In genomic region chr11:73931039-73931645, GRCh38 we compare ENCODE assay signal across 8 cellular contexts. TPM values are rescaled to one million over a fixed set of nuclear protein-coding genes. Genes with fewer than 3 reads are reported as not detected.
A peak's percentile ranks its signal among the peaks of the same experiment; 100 is the strongest.
DNase-seq lines count a peak whose midpoint lies in the region; ATAC-seq and TF ChIP-seq lines count a peak whose summit lies in the region.

No MANE protein-coding gene starts in this region.

- peak; percentile 75 for DNase-seq in AG08395 (ENCODE audit: low spot score)
- peak; percentile 39 for DNase-seq in GM10266 (ENCODE audit: extremely low spot score)
- peak; percentile 49 for DNase-seq in NCI-H187 treated with DMSO at 0.1 percent for 48 hours (lab: John Stamatoyannopoulos, UW)
- no peak for DNase-seq in right cardiac atrium
- DNase-seq in smooth muscle cell (lab: John Stamatoyannopoulos, UW; ENCODE audit: unreplicated experiment), result no peak
- DNase-seq in ureter (ENCODE audit: low spot score), result no peak

- H3K27ac ChIP-seq in VCaP (no peak overlapping the region), right cardiac atrium (ENCODE audit: low read length) (no peak overlapping the region), smooth muscle cell (ENCODE audit: low read depth) (no peak overlapping the region)

- no peaks in the 10 kb centered on the region for H3K4me1 ChIP-seq in right cardiac atrium (ENCODE audit: control insufficient read depth, insufficient read depth, low read length)
- H3K4me1 ChIP-seq in smooth muscle cell (ENCODE audit: low read depth), result no peaks in the 10 kb centered on the region

- peak; percentile 36 to 43 for ATAC-seq in right cardiac atrium
- no peak for ATAC-seq in HG02623 (IDR thresholded peaks at IDR 0.05; ENCODE audit: unreplicated experiment)

- H4K20me1 ChIP-seq in smooth muscle cell (ENCODE audit: low read depth), result no peaks in the 10 kb centered on the region

- WGBS in right cardiac atrium, result 62% methylated on average over 7 of the region's 7 CpGs
- 72% methylated on average over 7 of the region's 7 CpGs for WGBS in smooth muscle cell (ENCODE audit: low lambda C conversion rate)

- no peak overlapping the region for H3K4me2 ChIP-seq in smooth muscle cell

- TF ChIP-seq CTCF in GM10266 (IDR thresholded peaks at IDR 0.05; ENCODE audit: control insufficient read depth, insufficient read depth, low read depth, missing control alignments) (peak; percentile 42), VCaP (conservative IDR thresholded peaks at IDR 0.05) (peak; percentile 68), smooth muscle cell (IDR thresholded peaks at IDR 0.05; ENCODE audit: borderline replicate concordance, insufficient read depth, poor library complexity, severe bottlenecking) (peak; percentile 28)

- peaks cover 3% of the 10 kb centered on the region for H3K36me3 ChIP-seq in smooth muscle cell (ENCODE audit: low read depth)

- H3K27me3 ChIP-seq in right cardiac atrium (ENCODE audit: control insufficient read depth, insufficient read depth) (no peaks in the 10 kb centered on the region), smooth muscle cell (ENCODE audit: low read depth) (no peaks in the 10 kb centered on the region)

- no peak overlapping the region for H3K9ac ChIP-seq in smooth muscle cell (ENCODE audit: low read depth)

- intact Hi-C loops in right cardiac atrium (cut with DNase I), result no loop called here

- H3K9me3 ChIP-seq in right cardiac atrium (ENCODE audit: control insufficient read depth, low read length), result no peaks in the 10 kb centered on the region
- H3K9me3 ChIP-seq in smooth muscle cell (replicated peaks; ENCODE audit: low read depth), result no peaks in the 10 kb centered on the region

- no peaks in the 10 kb centered on the region for H3K79me2 ChIP-seq in smooth muscle cell (ENCODE audit: low read depth)

- no peaks in the 10 kb centered on the region for H3F3A ChIP-seq in smooth muscle cell (ENCODE audit: low read depth)

- H2AFZ ChIP-seq in smooth muscle cell (ENCODE audit: low read depth), result no peak overlapping the region

- no peak overlapping the region for H3K4me3 ChIP-seq in right cardiac atrium (ENCODE audit: low read length)
- H3K4me3 ChIP-seq in smooth muscle cell, result no peak overlapping the region

RNA-seq across cellular contexts. Expression of gene DNAJB13, which starts 19.7 kb away (rescaled TPM):
- total RNA-seq in right cardiac atrium (under 1 TPM in 1 of 4 donors, not detected in 3; 0.26 TPM), smooth muscle cell (not detected in 2 replicates), ureter (2.0 TPM)
- polyA plus RNA-seq in right cardiac atrium (not detected), smooth muscle cell (not detected in 2 replicates)

RNA-seq across cellular contexts. Expression of gene UCP2, which starts 51.5 kb away (rescaled TPM):
- 10 to 100 TPM; 12.6 to 23.1 (median 17.1) TPM for total RNA-seq in right cardiac atrium
- polyA plus RNA-seq in right cardiac atrium, result 9.9 TPM
- 0.67 and 4.8 TPM in 2 replicates for total RNA-seq in smooth muscle cell
- polyA plus RNA-seq in smooth muscle cell, result 8.2 and 12.7 TPM in 2 replicates
- 269 TPM for total RNA-seq in ureter

RNA-seq across cellular contexts. Expression of gene PAAF1, which starts 54.3 kb away (rescaled TPM):
- total RNA-seq in right cardiac atrium (10 to 100 TPM; 13.9 to 22.8 (median 18.7) TPM), smooth muscle cell (10.8 and 11.9 TPM in 2 replicates), ureter (24.6 TPM)
- polyA plus RNA-seq in right cardiac atrium (12.7 TPM), smooth muscle cell (27.6 and 34.9 TPM in 2 replicates)

RNA-seq across cellular contexts. Expression of gene COA4, which starts 54.5 kb away (rescaled TPM):
- total RNA-seq in right cardiac atrium (10 to 100 TPM; 63.9 to 71.8 (median 65.3) TPM), smooth muscle cell (52.4 and 54.0 TPM in 2 replicates), ureter (89.5 TPM)
- polyA plus RNA-seq in right cardiac atrium (97.9 TPM), smooth muscle cell (44.1 and 50.6 TPM in 2 replicates)

Comparison
In these comparisons a context has a peak if more than half of its experiments do, and no peak if none do; other contexts are left out.
1. DNase-seq: peak in AG08395 (single experiment), GM10266 (single experiment) and NCI-H187 treated with DMSO at 0.1 percent for 48 hours (single experiment); none in right cardiac atrium (0 of 3), smooth muscle cell (single experiment) and ureter (single experiment).
2. RNA of gene UCP2, which starts 51.5 kb away (total RNA-seq): 269 TPM in ureter (single experiment); 12.6 to 23.1 TPM in right cardiac atrium and 0.67 to 4.8 TPM in smooth muscle cell; every median in the first group is over 10 times any median in the second.
3. Peak in every context shown above with its lines, with median percentiles within 50 percentile points of each other: CTCF ChIP-seq.